9 cellular contexts compared by ENCODE assay signal in genomic region chr9:111038336-111039202, GRCh38. TPM values are rescaled to one million over a fixed set of nuclear protein-coding genes. Genes with fewer than 3 reads are reported as not detected.
DNase-seq lines count a peak whose midpoint lies in the region; TF ChIP-seq lines count a peak whose summit lies in the region.
"Had no signal": no experiment of that assay in that cellular context is flagged by ENCODE, and none has a peak within 500 bp of the region (broad histone marks: within the 10 kb centered on the region; RNA-seq: fewer than 3 reads in every experiment).

TSS of gene LPAR1 (minus strand) at chr9:111038470. CDS start at chr9:110972117, 66,353 bp downstream.

- DNase-seq in NOMO-1 treated with DMSO at 0.1 percent for 48 hours (lab: John Stamatoyannopoulos, UW; ENCODE audit: unreplicated experiment) (peak; percentile 38), NOMO-1 treated with dmso at 0.1 percent for 144 hours (lab: John Stamatoyannopoulos, UW; ENCODE audit: unreplicated experiment) (no peak), cardiac fibroblast (ENCODE audit: low read depth in 2 of 2) (peak; percentile 58 to 62), kidney epithelial cell (ENCODE audit: low read depth) (no peak), SKM-1 treated with dmso at 0.1 percent for 144 hours (lab: John Stamatoyannopoulos, UW; ENCODE audit: unreplicated experiment) (no peak)
- no peak for DNase-seq in stimulated activated CD4-positive, alpha-beta T cell treated with anti-CD3 and anti-CD28 coated beads, Interleukin-2, amount 100 ng/mL, for 48 hours
- DNase-seq: DND-41 had no signal

- peak within 1 kb of the TSS; percentile 67 for H2AFZ ChIP-seq in KMS-11 (ENCODE audit: low read depth)

- no peaks in the 10 kb centered on the region for H3K79me2 ChIP-seq in KMS-11 (ENCODE audit: insufficient read depth, low read depth)

- H3K4me2 ChIP-seq in KMS-11, result peak within 1 kb of the TSS; percentile 63; the same call in 1 of the 2 replicates

- no peaks in the 10 kb centered on the region for H4K20me1 ChIP-seq in KMS-11 (ENCODE audit: insufficient read depth)

- H3K27ac ChIP-seq in KMS-11 (no peak within 1 kb of the TSS), skin epidermis (peak within 1 kb of the TSS; percentile 57 to 96 (median 88))

- H3K4me1 ChIP-seq in KMS-11 (ENCODE audit: low read depth, poor library complexity, severe bottlenecking), result no peaks in the 10 kb centered on the region

- no peaks in the 10 kb centered on the region for H3K27me3 ChIP-seq in KMS-11 (ENCODE audit: insufficient read depth, low read depth)
- H3K27me3 ChIP-seq in kidney epithelial cell (ENCODE audit: control insufficient read depth, insufficient read depth, low read length), result no peaks in the 10 kb centered on the region

- H3K36me3 ChIP-seq in KMS-11 (ENCODE audit: insufficient read depth) (no peaks in the 10 kb centered on the region), kidney epithelial cell (ENCODE audit: control insufficient read depth, insufficient read depth, low read length) (no peaks in the 10 kb centered on the region)

- no peak for TF ChIP-seq CTCF in KMS-11 (conservative IDR thresholded peaks at IDR 0.05; ENCODE audit: low read depth, low read length)
- TF ChIP-seq CTCF in cardiac fibroblast (IDR thresholded peaks at IDR 0.05; ENCODE audit: low read depth, low read length), result no peak
- TF ChIP-seq CTCF in kidney epithelial cell (IDR thresholded peaks at IDR 0.05; ENCODE audit: insufficient read depth, low read length, poor library complexity, severe bottlenecking), result no peak

- H3K4me3 ChIP-seq in KMS-11 (IDR thresholded peaks at IDR 0.05; ENCODE audit: insufficient read depth, low read depth, low read length), result no peak within 1 kb of the TSS
- H3K4me3 ChIP-seq in cardiac fibroblast (replicated peaks in 1 of 2; ENCODE audit: low read depth in 2 of 2, low read length in 2 of 2), result peak within 1 kb of the TSS; percentile 70 to 79
- H3K4me3 ChIP-seq in kidney epithelial cell (ENCODE audit: low read depth, low read length), result peak within 1 kb of the TSS; percentile 66
- peak within 1 kb of the TSS; percentile 47 to 73 (median 54) for H3K4me3 ChIP-seq in skin epidermis

- no peak within 1 kb of the TSS for H3K9ac ChIP-seq in KMS-11

RNA-seq across cellular contexts. Expression of gene LPAR1, which starts in this region (rescaled TPM):
- total RNA-seq in kidney epithelial cell, result 4.6 and 6.4 TPM in 2 replicates

Comparison
In these comparisons a context has a peak if more than half of its experiments do, and no peak if none do; other contexts are left out.
1. DNase-seq: peak in NOMO-1 treated with DMSO at 0.1 percent for 48 hours (single experiment) and cardiac fibroblast (2 of 2); none in NOMO-1 treated with dmso at 0.1 percent for 144 hours (single experiment), kidney epithelial cell (single experiment), stimulated activated CD4-positive, alpha-beta T cell treated with anti-CD3 and anti-CD28 coated beads, Interleukin-2, amount 100 ng/mL, for 48 hours (0 of 2) and SKM-1 treated with dmso at 0.1 percent for 144 hours (single experiment).